ENCODE assay signal across 14 cellular contexts in the genomic region with DNA sequence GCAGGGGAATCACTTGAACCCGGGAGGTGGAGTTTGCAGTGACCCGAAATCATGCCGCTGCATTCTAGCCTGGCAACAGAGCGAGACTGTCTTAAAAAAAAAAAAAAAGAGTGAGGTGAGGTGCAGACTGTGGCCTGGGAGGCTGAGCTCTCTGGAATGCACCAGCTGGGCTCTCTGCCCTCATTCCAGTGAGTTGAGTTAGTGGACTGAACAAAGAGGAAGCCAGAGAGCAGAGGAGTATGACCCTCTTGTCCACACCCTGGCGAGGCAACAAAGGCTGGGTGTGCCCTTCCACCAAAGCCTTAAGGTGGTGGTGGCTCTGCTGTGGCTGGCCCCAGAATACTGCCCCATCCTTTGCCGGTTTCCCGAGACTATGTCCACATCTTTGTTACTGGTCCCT.
DNase-seq lines count a peak whose midpoint lies in the region; ATAC-seq and TF ChIP-seq lines count a peak whose summit lies in the region.
"Had no signal": no experiment of that assay in that cellular context is flagged by ENCODE, and none has a peak within 500 bp of the region (broad histone marks: within the 10 kb centered on the region; RNA-seq: fewer than 3 reads in every experiment).

No MANE protein-coding gene starts in this region.

- H3K4me3 ChIP-seq in BJ (ENCODE audit: low read depth, low read length) = no peak overlapping the region
- H3K4me3 ChIP-seq in PC-3 (ENCODE audit: low read length) = no peak overlapping the region
- no peak overlapping the region for H3K4me3 ChIP-seq in fibroblast of mammary gland (ENCODE audit: control insufficient read depth, low read depth, low read length)
- H3K4me3 ChIP-seq in smooth muscle cell = no peak overlapping the region
- H3K4me3 ChIP-seq in stomach = no peak overlapping the region
- H3K4me3 ChIP-seq: transverse colon had no signal

- no peaks in the 10 kb centered on the region for H3F3A ChIP-seq in PC-3 (ENCODE audit: low read length, unreplicated experiment)
- no peaks in the 10 kb centered on the region for H3F3A ChIP-seq in smooth muscle cell (ENCODE audit: low read depth)

- no peaks in the 10 kb centered on the region for H4K20me1 ChIP-seq in PC-3 (ENCODE audit: low read length)
- H4K20me1 ChIP-seq in smooth muscle cell (ENCODE audit: low read depth) = no peaks in the 10 kb centered on the region

- H3K4me1 ChIP-seq in PC-3 (ENCODE audit: insufficient read depth, low read length) = no peaks in the 10 kb centered on the region
- H3K4me1 ChIP-seq in smooth muscle cell (ENCODE audit: low read depth) = no peaks in the 10 kb centered on the region
- peaks cover 0 to 4% (median 0%) of the 10 kb centered on the region in 4 donors for H3K4me1 ChIP-seq in stomach
- H3K4me1 ChIP-seq: transverse colon had no signal

- no peak overlapping the region for H3K4me2 ChIP-seq in PC-3 (ENCODE audit: low read length)
- no peak overlapping the region for H3K4me2 ChIP-seq in smooth muscle cell

- no peaks in the 10 kb centered on the region for H3K79me2 ChIP-seq in PC-3 (ENCODE audit: low read length)
- no peaks in the 10 kb centered on the region for H3K79me2 ChIP-seq in smooth muscle cell (ENCODE audit: low read depth)

- ATAC-seq in PC-3 = peak; percentile 35; the same call in 1 of the 2 replicates

- 87% methylated on average over 7 of the region's 7 CpGs for WGBS in smooth muscle cell (ENCODE audit: low lambda C conversion rate)
- WGBS in stomach, 5 donors = 79 to 85% (median 85%) methylated on average over 7 of the region's 7 CpGs

- no peaks in the 10 kb centered on the region for H3K27me3 ChIP-seq in BJ (ENCODE audit: control insufficient read depth, insufficient read depth, low read length)
- H3K27me3 ChIP-seq in PC-3 (ENCODE audit: low read length) = no peaks in the 10 kb centered on the region
- H3K27me3 ChIP-seq in smooth muscle cell (ENCODE audit: low read depth) = no peaks in the 10 kb centered on the region
- H3K27me3 ChIP-seq in stomach = peaks cover 0 to 4% (median 0%) of the 10 kb centered on the region in 3 donors
- H3K27me3 ChIP-seq: transverse colon had no signal

- no peak overlapping the region for H2AFZ ChIP-seq in PC-3 (ENCODE audit: low read length)
- no peak overlapping the region for H2AFZ ChIP-seq in smooth muscle cell (ENCODE audit: low read depth)

- TF ChIP-seq EP300 in stomach (IDR thresholded peaks at IDR 0.05) = no peak

- H3K36me3 ChIP-seq in BJ (ENCODE audit: control insufficient read depth, insufficient read depth, low read length) (no peaks in the 10 kb centered on the region), PC-3 (ENCODE audit: low read depth, low read length) (no peaks in the 10 kb centered on the region), smooth muscle cell (ENCODE audit: low read depth) (no peaks in the 10 kb centered on the region), stomach (peaks cover 0 to 6% (median 0%) of the 10 kb centered on the region in 4 donors)
- H3K36me3 ChIP-seq: transverse colon had no signal

- no peak for TF ChIP-seq CTCF in BJ (IDR thresholded peaks at IDR 0.05; ENCODE audit: insufficient read depth, low read depth, low read length)
- TF ChIP-seq CTCF in PC-3 (conservative IDR thresholded peaks at IDR 0.05; ENCODE audit: low read depth, low read length) = no peak
- no peak for TF ChIP-seq CTCF in fibroblast of mammary gland (conservative IDR thresholded peaks at IDR 0.05; ENCODE audit: control insufficient read depth, insufficient read depth, low read depth, low read length)
- TF ChIP-seq CTCF in smooth muscle cell (IDR thresholded peaks at IDR 0.05; ENCODE audit: borderline replicate concordance, insufficient read depth, poor library complexity, severe bottlenecking) = no peak
- no peak for TF ChIP-seq CTCF in stomach (IDR thresholded peaks at IDR 0.05)

- BruUV-seq in PC-3 (replicated peaks; lab: Mats Ljungman, UMichigan) = no TSS peak

- H3K27ac ChIP-seq in PC-3 (ENCODE audit: low read length) (no peak overlapping the region), smooth muscle cell (ENCODE audit: low read depth) (no peak overlapping the region), stomach (no peak overlapping the region)
- H3K27ac ChIP-seq: transverse colon had no signal

- POLR2A ChIA-PET in BJ (lab: Charles Lee) (no interaction called here), PC-3 (lab: Charles Lee; ENCODE audit: unreplicated experiment) (no interaction called here)

- intact Hi-C loops in PC-3 (cut with micrococcal nuclease) (no loop called here), stomach (cut with DNase I; ENCODE audit: low total_unique reads) (no loop called here)

- no peak for TF ChIP-seq POLR2A in stomach (IDR thresholded peaks at IDR 0.05)

- CTCF ChIA-PET in BJ (lab: Yijun Ruan, JAX) = interaction anchor here (0.6 to 3.9 kb wide), 2 partner anchors 15 to 99 kb away, joined by 3 to 17 read pairs; no protein-coding TSS in a partner anchor
- CTCF ChIA-PET in PC-3 (lab: Charles Lee) = no interaction called here

- no peaks in the 10 kb centered on the region for H3K9me2 ChIP-seq in PC-3 (replicated peaks; ENCODE audit: low read length)

- H3K9me3 ChIP-seq in PC-3 (ENCODE audit: low read length) (no peaks in the 10 kb centered on the region), smooth muscle cell (replicated peaks; ENCODE audit: low read depth) (no peaks in the 10 kb centered on the region), stomach (no peaks in the 10 kb centered on the region)
- H3K9me3 ChIP-seq: transverse colon had no signal

- DNase-seq in BJ (ENCODE audit: low read depth) (peak; percentile 35), PC-3 (peak; percentile 45), fibroblast of mammary gland (ENCODE audit: low read depth) (peak; percentile 21), myocyte (ENCODE audit: low read depth) (peak; percentile 43), smooth muscle cell (lab: John Stamatoyannopoulos, UW; ENCODE audit: unreplicated experiment) (no peak), SKM-1 (lab: John Stamatoyannopoulos, UW; ENCODE audit: unreplicated experiment) (no peak), stomach (no peak), superior temporal gyrus (ENCODE audit: extremely low spot score) (no peak)
- DNase-seq: activated CD4-positive, alpha-beta memory T cell treated with anti-CD3 and anti-CD28 coated beads, Interleukin-2, amount 10 ng/mL, durations not matched to agents 7 days and 5 days; DMS79; Kasumi-1; NCI-H2081; SHP77 treated with DMSO at 0.1 percent for 48 hours; transverse colon had no signal

- no peak overlapping the region for H3K9ac ChIP-seq in PC-3 (ENCODE audit: low read length)
- no peak overlapping the region for H3K9ac ChIP-seq in smooth muscle cell (ENCODE audit: low read depth)

Comparison
In these comparisons a context has a peak if more than half of its experiments do, and no peak if none do; other contexts are left out.
1. DNase-seq: peak in BJ (single experiment), PC-3 (single experiment), fibroblast of mammary gland (single experiment) and myocyte (single experiment); none in smooth muscle cell (single experiment), SKM-1 (single experiment), stomach (single experiment) and superior temporal gyrus (single experiment).